ENCODE assay signal across 20 cellular contexts in genomic region chr1:204069887-204070286, GRCh38. TPM values are rescaled to one million over a fixed set of nuclear protein-coding genes. Genes with fewer than 3 reads are reported as not detected.
DNase-seq lines count a peak whose midpoint lies in the region; ATAC-seq, FAIRE-seq and TF ChIP-seq lines count a peak whose summit lies in the region.
"Had no signal": no experiment of that assay in that cellular context is flagged by ENCODE, and none has a peak within 500 bp of the region (broad histone marks: within the 10 kb centered on the region; RNA-seq: fewer than 3 reads in every experiment).

No MANE protein-coding gene starts in this region.

- H3K56ac ChIP-seq in H1 (replicated peaks; ENCODE audit: insufficient read length, low read depth, low read length): no peak overlapping the region

- H3K36me3 Mint-ChIP-seq in neural crest cell (ENCODE audit: low read depth): no peaks in the 10 kb centered on the region
- H3K36me3 Mint-ChIP-seq in progenitor cell of endocrine pancreas (ENCODE audit: insufficient read depth): peaks cover 2% of the 10 kb centered on the region
- H3K36me3 Mint-ChIP-seq in CD14-positive monocyte: peaks cover 0 to 4% of the 10 kb centered on the region in 2 donors

- no peak for DNase-seq in H1 (ENCODE audit: low read depth in 1 of 2, low spot score in 2 of 2)
- no peak for DNase-seq in neural crest cell (ENCODE audit: low read depth, low spot score)
- DNase-seq in progenitor cell of endocrine pancreas (ENCODE audit: low spot score, unreplicated experiment): no peak
- DNase-seq in CD14-positive monocyte (ENCODE audit: low spot score): no peak
- DNase-seq in effector CD4-positive, alpha-beta T cell: no peak
- DNase-seq: ACHN; BE2C; C1 segment of cervical spinal cord; Caco-2; CD4-positive, alpha-beta T cell; GDM1; GOT3; HCEC 1CT; HFFc6 had no signal

- no peaks in the 10 kb centered on the region for H3K79me1 ChIP-seq in H1 (ENCODE audit: low read depth, low read length)

- CTCF ChIA-PET in H1 (lab: Charles Lee; ENCODE audit: partially characterized antibody): interaction anchor here (0.8 kb wide), 1 partner anchor 11 kb away, joined by 3 read pairs; no protein-coding TSS in a partner anchor

- no peak overlapping the region for H2BK15ac ChIP-seq in H1 (ENCODE audit: low read length)

- H3K14ac ChIP-seq in H1 (ENCODE audit: insufficient read length): no peak overlapping the region

- H3K4me1 Mint-ChIP-seq in neural crest cell (peaks cover 32% of the 10 kb centered on the region), progenitor cell of endocrine pancreas (ENCODE audit: low read depth) (peaks cover 11% of the 10 kb centered on the region), CD14-positive monocyte (peaks cover 22% of the 10 kb centered on the region)

- no peak overlapping the region for H3K4me3 ChIP-seq in H1 (ENCODE audit: extremely low read depth in 1 of 4, insufficient read depth in 2 of 4, low read depth in 3 of 4, low read length in 4 of 4)
- H3K4me3 ChIP-seq in gastroesophageal sphincter: no peak overlapping the region

- no peak for TF ChIP-seq CTCF in H1 (IDR thresholded peaks at IDR 0.05; ENCODE audit: control extremely low read depth in 1 of 3, insufficient read depth in 1 of 3, low read depth in 1 of 3, low read length in 3 of 3)
- no peak for TF ChIP-seq CTCF in neural crest cell (conservative IDR thresholded peaks at IDR 0.05)
- no peak for TF ChIP-seq CTCF in progenitor cell of endocrine pancreas (IDR thresholded peaks at IDR 0.05; ENCODE audit: unreplicated experiment)
- TF ChIP-seq CTCF in CD14-positive monocyte (IDR thresholded peaks at IDR 0.05): no peak
- no peak for TF ChIP-seq CTCF in gastroesophageal sphincter (IDR thresholded peaks at IDR 0.05)

- peak overlapping the region; percentile 32 for H3K18ac ChIP-seq in H1 (ENCODE audit: extremely low read depth, low read length)

- TF ChIP-seq RAD21 in H1 (IDR thresholded peaks at IDR 0.05 in 1 of 2, conservative IDR thresholded peaks at IDR 0.05 in 1 of 2; ENCODE audit: low read depth in 2 of 2, low read length in 2 of 2): no peak

- H4K5ac ChIP-seq in H1 (ENCODE audit: insufficient read length, low read depth, low read length): no peak overlapping the region

- H3K9ac ChIP-seq in H1 (replicated peaks in 1 of 4; ENCODE audit: extremely low read depth in 1 of 4, low read depth in 3 of 4, low read length in 3 of 4): no peak overlapping the region

- H3K27ac Mint-ChIP-seq in neural crest cell (ENCODE audit: unreplicated experiment): no peak overlapping the region
- peak overlapping the region; percentile 9 for H3K27ac Mint-ChIP-seq in progenitor cell of endocrine pancreas
- no peak overlapping the region for H3K27ac Mint-ChIP-seq in CD14-positive monocyte
- H3K27ac Mint-ChIP-seq: CD4-positive, alpha-beta T cell; HFFc6 had no signal

- no peak for TF ChIP-seq POLR2A in H1 (IDR thresholded peaks at IDR 0.05; ENCODE audit: control extremely low read depth in 1 of 2, low read depth in 2 of 2, low read length in 2 of 2)
- TF ChIP-seq POLR2A in gastroesophageal sphincter (IDR thresholded peaks at IDR 0.05): no peak

- H3K27ac ChIP-seq in H1 (ENCODE audit: low read depth, low read length): no peak overlapping the region
- H3K27ac ChIP-seq in gastroesophageal sphincter: no peak overlapping the region
- H3K27ac ChIP-seq: HL-60 had no signal

- H3K23me2 ChIP-seq in H1 (ENCODE audit: low read depth, low read length): peaks cover 15% of the 10 kb centered on the region; the same call in 1 of the 2 replicates

- H2AK5ac ChIP-seq in H1 (ENCODE audit: low read depth, low read length): no peak overlapping the region

- WGBS in H1 (ENCODE audit: extremely low coverage in 1 of 2, insufficient coverage in 1 of 2, insufficient read length in 1 of 2, insufficient replicate concordance in 2 of 2, low coverage in 1 of 2, low lambda C conversion rate in 2 of 2, missing lambda C conversion rate in 1 of 2), 2 experiments: 100% methylated on average over 1 of the region's 1 CpG; no CpG with 5 or more reads in 1 of the 2 experiments
- WGBS in gastroesophageal sphincter (ENCODE audit: low coverage in 1 of 2), 2 donors: 91% methylated on average over 1 of the region's 1 CpG; no CpG with 5 or more reads in 1 of the 2 donors

- H2AFZ ChIP-seq in H1 (ENCODE audit: low read length): no peak overlapping the region

- H2BK120ac ChIP-seq in H1 (replicated peaks; ENCODE audit: low read depth, low read length): no peak overlapping the region

- no peaks in the 10 kb centered on the region for H3K36me3 ChIP-seq in H1 (ENCODE audit: control insufficient read depth in 2 of 4, insufficient read depth in 4 of 4, low read length in 3 of 4)
- no peaks in the 10 kb centered on the region for H3K36me3 ChIP-seq in gastroesophageal sphincter
- H3K36me3 ChIP-seq: BE2C had no signal

- H3K4me3 Mint-ChIP-seq in neural crest cell (peak overlapping the region; percentile 44), progenitor cell of endocrine pancreas (ENCODE audit: low read depth) (no peak overlapping the region), CD14-positive monocyte (no peak overlapping the region)
- H3K4me3 Mint-ChIP-seq: CD4-positive, alpha-beta T cell; HFFc6 had no signal

- TF ChIP-seq EP300 in H1 (IDR thresholded peaks at IDR 0.05; ENCODE audit: borderline replicate concordance in 1 of 2, low read depth in 2 of 2, low read length in 2 of 2) (no peak), gastroesophageal sphincter (IDR thresholded peaks at IDR 0.05) (no peak)

- no peaks in the 10 kb centered on the region; a peak in 1 of 4 replicates for H3K9me3 ChIP-seq in H1 (ENCODE audit: insufficient read depth in 2 of 2, low read depth in 1 of 2, low read length in 1 of 2)
- no peaks in the 10 kb centered on the region for H3K9me3 ChIP-seq in gastroesophageal sphincter
- H3K9me3 ChIP-seq: BE2C, Caco-2 had no signal

- H3K27me3 ChIP-seq in H1 (replicated peaks in 1 of 4; ENCODE audit: control insufficient read depth in 3 of 4, extremely low read depth in 1 of 4, insufficient read depth in 3 of 4, low read length in 3 of 4): no peaks in the 10 kb centered on the region
- peaks cover 51% of the 10 kb centered on the region for H3K27me3 ChIP-seq in gastroesophageal sphincter

- H3K4me1 ChIP-seq in H1 (replicated peaks in 1 of 4; ENCODE audit: control insufficient read depth in 3 of 4, insufficient read depth in 4 of 4, low read length in 3 of 4) (peaks cover 11 to 15% (median 12%) of the 10 kb centered on the region in 4 experiments), gastroesophageal sphincter (peaks cover 0 to 37% (median 0%) of the 10 kb centered on the region in 3 donors)
- H3K4me1 ChIP-seq: BE2C, Caco-2 had no signal

- H2BK12ac ChIP-seq in H1 (ENCODE audit: low read depth, low read length): 0 out of 2 replicates have a peak overlapping the region, but pooled peaks have one; percentile 60

- no peak overlapping the region for H3K4me2 ChIP-seq in H1 (ENCODE audit: insufficient read depth in 1 of 2, low read depth in 2 of 2, low read length in 2 of 2)

- no peak overlapping the region for H3K23ac ChIP-seq in H1 (ENCODE audit: insufficient read length)

- H2BK20ac ChIP-seq in H1 (ENCODE audit: low read length): no peak overlapping the region

- peaks cover 14 to 20% of the 10 kb centered on the region in 2 experiments for H3K79me2 ChIP-seq in H1 (ENCODE audit: control insufficient read depth in 1 of 2, insufficient read depth in 2 of 2, low read length in 2 of 2)

- peak overlapping the region; percentile 57 for H4K91ac ChIP-seq in H1 (replicated peaks; ENCODE audit: insufficient read length, low read length)

- no peak for FAIRE-seq in H1 (lab: Jason Lieb, UNC)
- FAIRE-seq: A204.1, D721Med, GM12892, GM18507 had no signal

- no peak overlapping the region for H3K4ac ChIP-seq in H1 (replicated peaks; ENCODE audit: insufficient read length, low read depth, low read length)

- H4K20me1 ChIP-seq in H1 (replicated peaks in 1 of 2; ENCODE audit: control insufficient read depth in 1 of 2, insufficient read depth in 2 of 2, low read length in 2 of 2): peaks cover 2 to 6% of the 10 kb centered on the region in 2 experiments

- intact Hi-C loops in CD14-positive monocyte (cut with micrococcal nuclease): no loop called here

- H4K8ac ChIP-seq in H1 (ENCODE audit: extremely low read depth, insufficient read depth, low read length): no peak overlapping the region

- POLR2A ChIA-PET in H1 (lab: Charles Lee; ENCODE audit: partially characterized antibody): interaction anchor here (1.0 to 1.9 kb wide), 2 partner anchors 9 to 10 kb away, joined by 3 to 8 read pairs; no protein-coding TSS in a partner anchor

- H3K9me3 Mint-ChIP-seq in neural crest cell (no peaks in the 10 kb centered on the region), progenitor cell of endocrine pancreas (ENCODE audit: low read depth) (peaks cover 9% of the 10 kb centered on the region), CD14-positive monocyte (peaks cover 0 to 22% (median 11%) of the 10 kb centered on the region in 7 donors)
- H3K9me3 Mint-ChIP-seq: HFFc6 had no signal

- H2BK5ac ChIP-seq in H1 (ENCODE audit: low read depth, low read length): 0 out of 2 replicates have a peak overlapping the region, but pooled peaks have one; percentile 66

- no peak for ATAC-seq in gastroesophageal sphincter

- H3K27me3 Mint-ChIP-seq in neural crest cell (ENCODE audit: low read depth) (no peaks in the 10 kb centered on the region), progenitor cell of endocrine pancreas (peaks cover 9% of the 10 kb centered on the region), CD14-positive monocyte (ENCODE audit: low read depth in 3 of 3) (peaks cover 46 to 58% (median 55%) of the 10 kb centered on the region in 3 donors)

TF ChIP-seq in H1, 55 proteins besides CTCF, POLR2A, EP300 and RAD21 (continues in another document):
- TF ChIP-seq USF2 (IDR thresholded peaks at IDR 0.05; ENCODE audit: low read length): no peak

RNA-seq across cellular contexts. Expression of gene SOX13, which starts 3.0 kb away (rescaled TPM):
- total RNA-seq in H1 (2021; fragmentation: NEBNext Ultra II Directional; extraction: Animal tissue kit (Norgen Biotek cat#: 25700)): 173 and 180 TPM in 2 replicates
- polyA plus RNA-seq in H1 (2011; rRNA removed) (113 and 169 TPM in 2 replicates), CD14-positive monocyte (not detected)
- 96.2 TPM for polyA plus RNA-seq in H1 (2011; cell fraction: cytosol; rRNA removed)
- 219 TPM for polyA plus RNA-seq in H1 (2011; cell fraction: nucleus; rRNA removed)
- 59.8 to 90.9 TPM (median 83.4 TPM) in 4 replicates for polyA plus RNA-seq in H1 (2012, experiment 1 of 2)
- polyA plus RNA-seq in H1 (2012, experiment 2 of 2): 63.6 TPM
- polyA plus RNA-seq in H1 (2013, experiment 1 of 2): 44.3 TPM
- polyA plus RNA-seq in H1 (2013, experiment 2 of 2): 44.2 TPM
- polyA minus RNA-seq in H1 (2011; rRNA and poly(A)+ RNA removed): 81.6 and 128 TPM in 2 replicates
- polyA minus RNA-seq in H1 (2011; cell fraction: cytosol; rRNA and poly(A)+ RNA removed): 90.1 TPM
- 162 TPM for polyA minus RNA-seq in H1 (2011; cell fraction: nucleus; rRNA and poly(A)+ RNA removed)
- total RNA-seq in neural crest cell (60.9 and 64.4 TPM in 2 replicates), progenitor cell of endocrine pancreas (58.2 and 61.6 TPM in 2 replicates), gastroesophageal sphincter (10 to 100 TPM; 15.3 to 20.4 (median 17.3) TPM)
